Comparison of ENCODE assay signal across 13 cellular contexts in genomic region chr6:37491161-37491829, GRCh38. TPM values are rescaled to one million over a fixed set of nuclear protein-coding genes. Genes with fewer than 3 reads are reported as not detected.
DNase-seq lines count a peak whose midpoint lies in the region; ATAC-seq and TF ChIP-seq lines count a peak whose summit lies in the region.
"Had no signal": no experiment of that assay in that cellular context is flagged by ENCODE, and none has a peak within 500 bp of the region (broad histone marks: within the 10 kb centered on the region; RNA-seq: fewer than 3 reads in every experiment).

No MANE protein-coding gene starts in this region.

- no peaks in the 10 kb centered on the region for H3K36me3 Mint-ChIP-seq in CD4-positive, alpha-beta T cell (ENCODE audit: low read depth)
- H3K36me3 Mint-ChIP-seq in IgD-negative memory B cell = no peaks in the 10 kb centered on the region
- H3K36me3 Mint-ChIP-seq in activated naive CD8-positive, alpha-beta T cell treated with anti-CD3 and anti-CD28 coated beads, Interleukin-2, amount 10 ng/mL, durations not matched to agents 7 days and 5 days = peaks cover 3% of the 10 kb centered on the region

- no peaks in the 10 kb centered on the region for H3K4me1 ChIP-seq in mucosa of descending colon (ENCODE audit: low read depth)
- H3K4me1 ChIP-seq: body of pancreas, Peyer's patch had no signal

- no peaks in the 10 kb centered on the region for H3K9me3 Mint-ChIP-seq in CD4-positive, alpha-beta T cell
- no peaks in the 10 kb centered on the region for H3K9me3 Mint-ChIP-seq in IgD-negative memory B cell
- no peaks in the 10 kb centered on the region for H3K9me3 Mint-ChIP-seq in activated naive CD8-positive, alpha-beta T cell treated with anti-CD3 and anti-CD28 coated beads, Interleukin-2, amount 10 ng/mL, durations not matched to agents 7 days and 5 days

- H3K36me3 ChIP-seq in mucosa of descending colon (ENCODE audit: low read depth) = no peaks in the 10 kb centered on the region
- H3K36me3 ChIP-seq: MG63, Peyer's patch, transverse colon had no signal

- H3K27ac Mint-ChIP-seq in CD4-positive, alpha-beta T cell = peak overlapping the region; percentile 77
- peak overlapping the region in 2 of 3 donors; percentile 85 to 87 for H3K27ac Mint-ChIP-seq in IgD-negative memory B cell
- no peak overlapping the region for H3K27ac Mint-ChIP-seq in activated naive CD8-positive, alpha-beta T cell treated with anti-CD3 and anti-CD28 coated beads, Interleukin-2, amount 10 ng/mL, durations not matched to agents 7 days and 5 days

- CTCF ChIA-PET in CD4-positive, alpha-beta T cell (lab: Charles Lee) = interaction anchor here (0.7 to 3.0 kb wide), 6 partner anchors 10 to 76 kb away, joined by 3 to 18 read pairs (median 3); no protein-coding TSS in a partner anchor

- H3K4me3 Mint-ChIP-seq in CD4-positive, alpha-beta T cell = no peak overlapping the region
- H3K4me3 Mint-ChIP-seq in IgD-negative memory B cell = peak overlapping the region in 1 of 4 donors; percentile 23
- H3K4me3 Mint-ChIP-seq in activated naive CD8-positive, alpha-beta T cell treated with anti-CD3 and anti-CD28 coated beads, Interleukin-2, amount 10 ng/mL, durations not matched to agents 7 days and 5 days = no peak overlapping the region

- no peaks in the 10 kb centered on the region for H3K9me3 ChIP-seq in CD4-positive, alpha-beta T cell (ENCODE audit: control insufficient read depth, low read length)
- no peaks in the 10 kb centered on the region for H3K9me3 ChIP-seq in mucosa of descending colon
- H3K9me3 ChIP-seq: body of pancreas, MG63, Peyer's patch, transverse colon had no signal

- H3K4me1 Mint-ChIP-seq in CD4-positive, alpha-beta T cell (ENCODE audit: low read depth) = peaks cover 62% of the 10 kb centered on the region
- H3K4me1 Mint-ChIP-seq in IgD-negative memory B cell = peaks cover 29 to 47% (median 36%) of the 10 kb centered on the region in 3 donors
- peaks cover 26% of the 10 kb centered on the region for H3K4me1 Mint-ChIP-seq in activated naive CD8-positive, alpha-beta T cell treated with anti-CD3 and anti-CD28 coated beads, Interleukin-2, amount 10 ng/mL, durations not matched to agents 7 days and 5 days

- intact Hi-C loops in CD4-positive, alpha-beta T cell (cut with DNase I, micrococcal nuclease) = no loop called here
- intact Hi-C loops in mucosa of descending colon (cut with DNase I, micrococcal nuclease) = no loop called here

- no peaks in the 10 kb centered on the region for H3K27me3 Mint-ChIP-seq in CD4-positive, alpha-beta T cell
- no peaks in the 10 kb centered on the region for H3K27me3 Mint-ChIP-seq in IgD-negative memory B cell
- no peaks in the 10 kb centered on the region for H3K27me3 Mint-ChIP-seq in activated naive CD8-positive, alpha-beta T cell treated with anti-CD3 and anti-CD28 coated beads, Interleukin-2, amount 10 ng/mL, durations not matched to agents 7 days and 5 days

- H3K27ac ChIP-seq in CD4-positive, alpha-beta T cell (ENCODE audit: low read depth, low read length) = peak overlapping the region; percentile 48
- H3K27ac ChIP-seq in coronary artery = no peak overlapping the region
- H3K27ac ChIP-seq: body of pancreas, transverse colon had no signal

- no peaks in the 10 kb centered on the region for H3K27me3 ChIP-seq in CD4-positive, alpha-beta T cell (ENCODE audit: control insufficient read depth, insufficient read depth, low read length)
- H3K27me3 ChIP-seq: body of pancreas, MG63, Peyer's patch, transverse colon had no signal

- no peak for TF ChIP-seq CTCF in CD4-positive, alpha-beta T cell (IDR thresholded peaks at IDR 0.05)
- no peak for TF ChIP-seq CTCF in mucosa of descending colon (IDR thresholded peaks at IDR 0.05)
- no peak for TF ChIP-seq CTCF in coronary artery (IDR thresholded peaks at IDR 0.05)

- POLR2A ChIA-PET in CD4-positive, alpha-beta T cell (lab: Charles Lee) = interaction anchor here (1.1 to 3.9 kb wide), 5 partner anchors 11 to 57 kb away, joined by 4 to 31 read pairs (median 6); no protein-coding TSS in a partner anchor
- POLR2A ChIA-PET in activated naive CD8-positive, alpha-beta T cell treated with anti-CD3 and anti-CD28 coated beads, Interleukin-2, amount 10 ng/mL, durations not matched to agents 7 days and 5 days (lab: Charles Lee) = interaction anchor here (0.9 to 2.8 kb wide), 4 partner anchors 11 to 36 kb away, joined by 3 to 15 read pairs (median 6); no protein-coding TSS in a partner anchor

- H3K4me3 ChIP-seq in mucosa of descending colon = no peak overlapping the region
- H3K4me3 ChIP-seq in coronary artery = no peak overlapping the region
- H3K4me3 ChIP-seq: body of pancreas, MG63, Peyer's patch, transverse colon had no signal

- ATAC-seq in CD4-positive, alpha-beta T cell (ENCODE audit: poor library complexity) = no peak
- ATAC-seq in activated naive CD8-positive, alpha-beta T cell treated with anti-CD3 and anti-CD28 coated beads, Interleukin-2, amount 10 ng/mL, durations not matched to agents 7 days and 5 days (ENCODE audit: low read depth) = no peak
- ATAC-seq in mucosa of descending colon (peak; percentile 5), HG03520 (IDR thresholded peaks at IDR 0.05; ENCODE audit: unreplicated experiment) (no peak), HG02763 (IDR thresholded peaks at IDR 0.05; ENCODE audit: unreplicated experiment) (no peak)

- DNase-seq in CD4-positive, alpha-beta T cell = no peak
- DNase-seq in activated naive CD8-positive, alpha-beta T cell treated with anti-CD3 and anti-CD28 coated beads, Interleukin-2, amount 10 ng/mL, durations not matched to agents 7 days and 5 days = peak; percentile 24
- no peak for DNase-seq in mucosa of descending colon
- DNase-seq in coronary artery (ENCODE audit: low spot score) = no peak
- no peak for DNase-seq in NCI-H1105 treated with DMSO at 0.1 percent for 48 hours (lab: John Stamatoyannopoulos, UW)
- DNase-seq: activated CD8-positive, alpha-beta memory T cell treated with anti-CD3 and anti-CD28 coated beads, Interleukin-2, amount 50 U/mL, for 4 hours; MG63; transverse colon had no signal

RNA-seq across cellular contexts. Expression of gene CCDC167, which starts 8.4 kb away (rescaled TPM):
- 1 to 10 TPM; 7.3 to 8.0 TPM for total RNA-seq in CD4-positive, alpha-beta T cell
- 82.4 TPM for polyA plus RNA-seq in IgD-negative memory B cell
- total RNA-seq in activated naive CD8-positive, alpha-beta T cell treated with anti-CD3 and anti-CD28 coated beads, Interleukin-2, amount 10 ng/mL, durations not matched to agents 7 days and 5 days = 10 to 100 TPM; 48.5 to 54.2 TPM
- 10 to 100 TPM in 2 of 3 donors, 1 to 10 TPM in 1; 5.4 to 13.4 (median 12.1) TPM for total RNA-seq in mucosa of descending colon

RNA-seq across cellular contexts. Expression of gene CMTR1, which starts 58.3 kb away (rescaled TPM):
- total RNA-seq in CD4-positive, alpha-beta T cell = 10 to 100 TPM; 79.7 to 80.3 TPM
- 27.5 TPM for polyA plus RNA-seq in IgD-negative memory B cell
- 10 to 100 TPM; 83.9 to 89.7 TPM for total RNA-seq in activated naive CD8-positive, alpha-beta T cell treated with anti-CD3 and anti-CD28 coated beads, Interleukin-2, amount 10 ng/mL, durations not matched to agents 7 days and 5 days
- 10 to 100 TPM; 26.1 to 49.8 (median 27.5) TPM for total RNA-seq in mucosa of descending colon
